In the genomic region with DNA sequence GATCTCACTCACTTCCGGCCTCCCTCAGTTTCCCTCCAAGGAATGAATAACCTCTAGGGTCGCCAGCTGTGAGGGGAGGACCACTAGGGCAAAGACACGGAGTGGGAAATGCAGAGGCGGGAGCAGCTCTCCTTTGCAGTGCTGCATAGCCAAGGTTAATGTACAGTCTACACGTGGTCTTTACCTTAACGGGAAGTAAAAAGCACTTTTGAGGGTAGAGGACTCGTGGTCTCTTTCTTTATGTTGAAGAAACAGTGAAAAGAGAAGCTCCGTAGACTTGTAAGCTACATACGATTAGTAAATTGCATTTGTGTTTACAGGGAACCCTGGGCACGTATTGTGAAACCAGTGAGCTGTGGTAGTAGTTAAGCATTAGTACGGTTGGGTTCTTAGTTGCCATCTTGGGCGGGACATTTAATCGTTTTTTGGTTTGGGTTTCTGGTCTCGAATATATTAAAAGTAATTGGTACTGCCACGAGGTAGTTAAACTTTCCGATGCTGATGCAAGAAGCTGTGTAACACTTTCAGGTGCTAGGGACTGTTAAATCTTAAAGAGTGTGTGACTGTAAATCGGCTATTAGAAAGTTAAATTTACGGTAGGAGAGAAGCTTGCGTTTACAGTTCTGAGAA, we compare ENCODE assay signal across 8 cellular contexts. TPM values are rescaled to one million over a fixed set of nuclear protein-coding genes. Genes with fewer than 3 reads are reported as not detected.
DNase-seq lines count a peak whose midpoint lies in the region; ATAC-seq, FAIRE-seq and TF ChIP-seq lines count a peak whose summit lies in the region.

No MANE protein-coding gene starts in this region.

- TF ChIP-seq CTCF in GM13977 (IDR thresholded peaks at IDR 0.05; ENCODE audit: extremely low read depth, insufficient read depth, missing control alignments) (no peak), kidney (IDR thresholded peaks at IDR 0.05; ENCODE audit: borderline replicate concordance, extremely low read depth, insufficient read depth) (no peak)

- H3K4me3 ChIP-seq in adipocyte (ENCODE audit: low read length): peak overlapping the region; percentile 97
- peak overlapping the region; percentile 93 for H3K4me3 ChIP-seq in kidney (ENCODE audit: low read length in 2 of 2)

- no peaks in the 10 kb centered on the region for H3K9me3 ChIP-seq in adipocyte (ENCODE audit: control insufficient read depth, low read length)
- H3K9me3 ChIP-seq in kidney (ENCODE audit: control insufficient read depth in 1 of 2, low read length in 2 of 2): no peaks in the 10 kb centered on the region

- H3K36me3 ChIP-seq in adipocyte (ENCODE audit: control insufficient read depth, insufficient read depth, low read length, severe bottlenecking): no peaks in the 10 kb centered on the region
- H3K36me3 ChIP-seq in kidney (ENCODE audit: control insufficient read depth in 1 of 2, insufficient read depth in 2 of 2, low read length in 2 of 2): no peaks in the 10 kb centered on the region

- H3K4me1 Mint-ChIP-seq in stimulated activated naive CD8-positive, alpha-beta T cell treated with anti-CD3 and anti-CD28 coated beads, Interleukin-15, Interleukin-2, amounts not matched to agents 100 ng/mL and 50 ng/mL, for 24 hours (ENCODE audit: low read depth): peaks cover 47% of the 10 kb centered on the region

- peaks cover 16% of the 10 kb centered on the region for H3K36me3 Mint-ChIP-seq in stimulated activated naive CD8-positive, alpha-beta T cell treated with anti-CD3 and anti-CD28 coated beads, Interleukin-15, Interleukin-2, amounts not matched to agents 100 ng/mL and 50 ng/mL, for 24 hours (ENCODE audit: low read depth)

- DNase-seq in ACHN: peak; percentile 58
- peak; percentile 35 for DNase-seq in GM13977 (ENCODE audit: low spot score)
- peak; percentile 49 for DNase-seq in NCI-H82 treated with DMSO at 0.1 percent for 48 hours (lab: John Stamatoyannopoulos, UW; ENCODE audit: unreplicated experiment)
- DNase-seq in adipocyte (ENCODE audit: low read depth): peak; percentile 67
- no peak for DNase-seq in kidney
- no peak for DNase-seq in islet precursor cell

- H3K9ac ChIP-seq in adipocyte (ENCODE audit: low read length) (peak overlapping the region; percentile 95), kidney (ENCODE audit: low read length in 2 of 2) (peak overlapping the region; percentile 88 to 93)

- peak; percentile 34 for ATAC-seq in HG02885 (IDR thresholded peaks at IDR 0.05; ENCODE audit: poor library complexity, unreplicated experiment)

- H3K4me1 ChIP-seq in adipocyte (ENCODE audit: control insufficient read depth, insufficient read depth, low read length) (peaks cover 33% of the 10 kb centered on the region), kidney (ENCODE audit: control insufficient read depth in 1 of 2, insufficient read depth in 1 of 2, low read depth in 1 of 2, low read length in 2 of 2) (peaks cover 13 to 16% of the 10 kb centered on the region in 2 donors)

- H3K27ac ChIP-seq in kidney (ENCODE audit: low read depth in 2 of 2, low read length in 2 of 2): peak overlapping the region; percentile 79 to 95

- peak overlapping the region; percentile 98 for H3K4me3 Mint-ChIP-seq in stimulated activated naive CD8-positive, alpha-beta T cell treated with anti-CD3 and anti-CD28 coated beads, Interleukin-15, Interleukin-2, amounts not matched to agents 100 ng/mL and 50 ng/mL, for 24 hours

- no peaks in the 10 kb centered on the region for H3K9me3 Mint-ChIP-seq in stimulated activated naive CD8-positive, alpha-beta T cell treated with anti-CD3 and anti-CD28 coated beads, Interleukin-15, Interleukin-2, amounts not matched to agents 100 ng/mL and 50 ng/mL, for 24 hours

- no peak for FAIRE-seq in kidney (lab: Jason Lieb, UNC)

- in situ Hi-C loops in ACHN (cut with HindIII; ENCODE audit: low pct_ligation_motif_present, low pct_unique_long_range_greater_than_20kb, low sequenced_read_pairs) (no loop called here), GM13977 (cut with MboI; ENCODE audit: low pct_unique_long_range_greater_than_20kb, low sequenced_read_pairs, unreplicated experiment) (no loop called here)

- peaks cover 3% of the 10 kb centered on the region for H3K27me3 Mint-ChIP-seq in stimulated activated naive CD8-positive, alpha-beta T cell treated with anti-CD3 and anti-CD28 coated beads, Interleukin-15, Interleukin-2, amounts not matched to agents 100 ng/mL and 50 ng/mL, for 24 hours

- intact Hi-C loops in kidney (cut with DNase I): no loop called here

- H3K27ac Mint-ChIP-seq in stimulated activated naive CD8-positive, alpha-beta T cell treated with anti-CD3 and anti-CD28 coated beads, Interleukin-15, Interleukin-2, amounts not matched to agents 100 ng/mL and 50 ng/mL, for 24 hours: peak overlapping the region; percentile 98

- H3K27me3 ChIP-seq in adipocyte (replicated peaks; ENCODE audit: control insufficient read depth, insufficient read depth, low read length): no peaks in the 10 kb centered on the region

RNA-seq across cellular contexts. Expression of gene U2SURP, which starts 0.8 kb away (rescaled TPM):
- total RNA-seq in kidney: 97.7 TPM
- polyA plus RNA-seq in kidney (ENCODE audit: insufficient read depth, low read depth, low replicate concordance): 23.0 TPM

RNA-seq across cellular contexts. Expression of gene PAQR9, which starts 38.7 kb away (rescaled TPM):
- total RNA-seq in kidney: 0.09 TPM
- not detected for polyA plus RNA-seq in kidney (ENCODE audit: insufficient read depth, low read depth, low replicate concordance)

Comparison
In these comparisons a context has a peak if more than half of its experiments do, and no peak if none do; other contexts are left out.
1. DNase-seq: peak in ACHN (single experiment), GM13977 (single experiment), NCI-H82 treated with DMSO at 0.1 percent for 48 hours (single experiment) and adipocyte (single experiment); none in kidney (single experiment) and islet precursor cell (single experiment).